ENCODE assay signal across 26 cellular contexts in the genomic region with DNA sequence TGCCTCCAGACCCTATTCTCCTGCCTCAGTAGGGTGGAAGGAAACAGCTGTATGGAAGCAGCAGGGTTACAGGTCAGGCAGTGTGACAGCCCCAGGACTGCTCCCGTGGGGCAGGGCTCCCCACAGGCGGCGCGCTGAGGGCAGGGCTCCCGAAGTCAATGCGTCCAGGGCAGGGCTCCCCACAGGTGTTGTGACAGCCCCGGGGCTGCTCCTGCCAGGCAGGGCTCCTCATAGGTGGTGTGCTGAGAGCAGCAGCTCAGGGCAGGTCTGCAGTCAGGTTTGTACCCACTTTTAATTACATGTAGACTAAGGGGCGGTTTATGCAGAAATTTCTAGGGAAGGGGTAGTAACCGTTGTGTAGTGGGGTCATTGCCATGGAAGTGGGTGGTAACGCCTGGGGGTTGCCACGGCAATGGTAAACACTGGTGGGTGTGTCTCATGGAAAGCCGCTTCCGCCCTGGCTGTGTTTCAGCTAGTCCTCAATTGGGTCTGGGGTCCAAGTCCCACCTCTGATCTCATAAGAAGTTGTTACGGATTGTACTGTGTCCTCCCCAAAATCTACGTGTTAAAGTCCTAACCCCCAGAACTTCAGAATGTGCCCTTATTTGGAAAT. TPM values are rescaled to one million over a fixed set of nuclear protein-coding genes. Genes with fewer than 3 reads are reported as not detected.
A peak's percentile ranks its signal among the peaks of the same experiment; 100 is the strongest.
DNase-seq lines count a peak whose midpoint lies in the region; ATAC-seq, FAIRE-seq and TF ChIP-seq lines count a peak whose summit lies in the region.
"Had no signal": no experiment of that assay in that cellular context is flagged by ENCODE, and none has a peak within 500 bp of the region (broad histone marks: within the 10 kb centered on the region; RNA-seq: fewer than 3 reads in every experiment).

No MANE protein-coding gene starts in this region.

- no peaks in the 10 kb centered on the region for H3K9me2 ChIP-seq in DOHH2 (replicated peaks; ENCODE audit: control insufficient read depth, low read length)

- H3K79me2 ChIP-seq in DOHH2 (ENCODE audit: control insufficient read depth, low read length), result peaks cover 16% of the 10 kb centered on the region

- H3K27ac ChIP-seq in DOHH2 (ENCODE audit: low read depth, low read length) (peak overlapping the region; percentile 97), thymus (ENCODE audit: low read depth) (peak overlapping the region; percentile 38)
- H3K27ac ChIP-seq: ascending aorta, PC-9, right lobe of liver, SJSA1, suprapubic skin had no signal

- H3F3A ChIP-seq in DOHH2 (ENCODE audit: control insufficient read depth, insufficient read depth), result peaks cover 57% of the 10 kb centered on the region

- 90% methylated on average over 15 of the region's 15 CpGs for WGBS in thymus

- ATAC-seq in activated T-helper 17 cell treated with anti-CD3 and anti-CD28 coated beads, Interleukin-2, amount 50 U/mL, for 72 hours (replicated peaks), result no peak
- ATAC-seq in omental fat pad (ENCODE audit: low FRiP score), result no peak
- ATAC-seq: right lobe of liver had no signal

- no peaks in the 10 kb centered on the region for H3K27me3 Mint-ChIP-seq in activated T-helper 17 cell treated with anti-CD3 and anti-CD28 coated beads, Interleukin-2, amount 50 U/mL, for 72 hours
- H3K27me3 Mint-ChIP-seq: central memory CD8-positive, alpha-beta T cell had no signal

- H3K4me1 Mint-ChIP-seq in activated T-helper 17 cell treated with anti-CD3 and anti-CD28 coated beads, Interleukin-2, amount 50 U/mL, for 72 hours, result peaks cover 32% of the 10 kb centered on the region

- H3K9me3 ChIP-seq in DOHH2 (ENCODE audit: control insufficient read depth, insufficient read depth, low read length), result peaks cover 19% of the 10 kb centered on the region
- H3K9me3 ChIP-seq in thymus (ENCODE audit: control insufficient read depth), result peaks cover 7% of the 10 kb centered on the region
- H3K9me3 ChIP-seq: ascending aorta, right lobe of liver, suprapubic skin had no signal

- no peaks in the 10 kb centered on the region for H4K20me1 ChIP-seq in DOHH2 (ENCODE audit: control insufficient read depth, insufficient read depth, low read depth, low read length)

- peak; percentile 9 to 12 for DNase-seq in activated T-cell treated with anti-CD3 and anti-CD28 coated beads, Interleukin-2, amount 50 U/mL, for 48 hours
- DNase-seq in activated T-cell treated with anti-CD3 and anti-CD28 coated beads for 4 hours (no peak), GM19239 (ENCODE audit: insufficient read length, low spot score) (no peak), globus pallidus (ENCODE audit: low spot score) (no peak), omental fat pad (ENCODE audit: low spot score) (no peak)
- DNase-seq: DMS53, foreskin melanocyte, mesenchymal stem cell, MV-4-11, naive B cell, NCI-H187, NCI-H82, PC-9, right lobe of liver had no signal

- no peak overlapping the region for H3K27ac Mint-ChIP-seq in activated T-helper 17 cell treated with anti-CD3 and anti-CD28 coated beads, Interleukin-2, amount 50 U/mL, for 72 hours

- H3K27me3 ChIP-seq in DOHH2 (ENCODE audit: control insufficient read depth, low read length), result no peaks in the 10 kb centered on the region
- H3K27me3 ChIP-seq in thymus (ENCODE audit: control insufficient read depth, insufficient read depth), result no peaks in the 10 kb centered on the region
- H3K27me3 ChIP-seq: ascending aorta, right lobe of liver had no signal

- H3K36me3 ChIP-seq in DOHH2 (ENCODE audit: control insufficient read depth, low read length) (peaks cover 46% of the 10 kb centered on the region), thymus (ENCODE audit: control insufficient read depth, insufficient read depth) (no peaks in the 10 kb centered on the region)
- H3K36me3 ChIP-seq: ascending aorta, right lobe of liver, SJSA1, suprapubic skin had no signal

- H3K4me2 ChIP-seq in DOHH2 (ENCODE audit: low read length), result peak overlapping the region; percentile 92
- H3K4me2 ChIP-seq: PC-9 had no signal

- H3K9me3 Mint-ChIP-seq in activated T-helper 17 cell treated with anti-CD3 and anti-CD28 coated beads, Interleukin-2, amount 50 U/mL, for 72 hours, result no peaks in the 10 kb centered on the region
- H3K9me3 Mint-ChIP-seq: central memory CD8-positive, alpha-beta T cell had no signal

- H3K4me3 ChIP-seq in DOHH2 (ENCODE audit: low read length) (peak overlapping the region; percentile 75), thymus (ENCODE audit: low read length) (no peak overlapping the region)
- H3K4me3 ChIP-seq: ascending aorta, PC-9, right lobe of liver, SJSA1, suprapubic skin had no signal

- H3K4me3 Mint-ChIP-seq in activated T-helper 17 cell treated with anti-CD3 and anti-CD28 coated beads, Interleukin-2, amount 50 U/mL, for 72 hours, result peak overlapping the region; percentile 82

- H3K4me1 ChIP-seq in DOHH2 (ENCODE audit: control insufficient read depth, low read length) (peaks cover 92% of the 10 kb centered on the region), thymus (ENCODE audit: control insufficient read depth, insufficient read depth, low read length) (peaks cover 26% of the 10 kb centered on the region)
- H3K4me1 ChIP-seq: ascending aorta, SJSA1 had no signal

- TF ChIP-seq CTCF in DOHH2 (IDR thresholded peaks at IDR 0.05; ENCODE audit: low read depth, low read length, poor library complexity, severe bottlenecking), result no peak
- no peak for TF ChIP-seq CTCF in omental fat pad (IDR thresholded peaks at IDR 0.05)

- peaks cover under 1% of the 10 kb centered on the region for H3K36me3 Mint-ChIP-seq in activated T-helper 17 cell treated with anti-CD3 and anti-CD28 coated beads, Interleukin-2, amount 50 U/mL, for 72 hours (ENCODE audit: low read depth)
- H3K36me3 Mint-ChIP-seq: CD4-positive, CD25-positive, alpha-beta regulatory T cell had no signal

- FAIRE-seq in GM19239 (lab: Jason Lieb, UNC), result no peak
- FAIRE-seq: H1 had no signal

RNA-seq across cellular contexts. Expression of a gene that starts 16.7 kb away (rescaled TPM):
- total RNA-seq in activated T-helper 17 cell treated with anti-CD3 and anti-CD28 coated beads, Interleukin-2, amount 50 U/mL, for 72 hours, result 1 to 10 TPM; 4.6 to 9.1 TPM
- polyA plus RNA-seq in thymus, result 1.9 TPM
- total RNA-seq in omental fat pad, result not detected
- total RNA-seq: ascending aorta, epithelial cell of proximal tubule, kidney epithelial cell, right lobe of liver, suprapubic skin had no signal
- polyA plus RNA-seq: AG04450; CD4-positive, CD25-positive, alpha-beta regulatory T cell had no signal

RNA-seq across cellular contexts. Expression of a gene that starts 33.4 kb away (rescaled TPM):
- 100 to 1,000 TPM in 1 of 2 donors, 10 to 100 TPM in 1; 42.3 to 118 TPM for total RNA-seq in activated T-helper 17 cell treated with anti-CD3 and anti-CD28 coated beads, Interleukin-2, amount 50 U/mL, for 72 hours
- 60.7 TPM for polyA plus RNA-seq in thymus
- total RNA-seq in omental fat pad, result 100 to 1,000 TPM in 2 of 4 donors, 10 to 100 TPM in 2; 65.0 to 165 (median 106) TPM

Comparison
In these comparisons a context has a peak if more than half of its experiments do, and no peak if none do; other contexts are left out.
1. DNase-seq: peak in activated T-cell treated with anti-CD3 and anti-CD28 coated beads, Interleukin-2, amount 50 U/mL, for 48 hours (2 of 2); none in activated T-cell treated with anti-CD3 and anti-CD28 coated beads for 4 hours (single experiment), GM19239 (single experiment), globus pallidus (single experiment) and omental fat pad (single experiment).
2. RNA of a gene that starts 16.7 kb away (total RNA-seq): 4.6 to 9.1 TPM in activated T-helper 17 cell treated with anti-CD3 and anti-CD28 coated beads, Interleukin-2, amount 50 U/mL, for 72 hours; not detected in omental fat pad; every median in the first group is over 4 times any median in the second.